In the genomic region with DNA sequence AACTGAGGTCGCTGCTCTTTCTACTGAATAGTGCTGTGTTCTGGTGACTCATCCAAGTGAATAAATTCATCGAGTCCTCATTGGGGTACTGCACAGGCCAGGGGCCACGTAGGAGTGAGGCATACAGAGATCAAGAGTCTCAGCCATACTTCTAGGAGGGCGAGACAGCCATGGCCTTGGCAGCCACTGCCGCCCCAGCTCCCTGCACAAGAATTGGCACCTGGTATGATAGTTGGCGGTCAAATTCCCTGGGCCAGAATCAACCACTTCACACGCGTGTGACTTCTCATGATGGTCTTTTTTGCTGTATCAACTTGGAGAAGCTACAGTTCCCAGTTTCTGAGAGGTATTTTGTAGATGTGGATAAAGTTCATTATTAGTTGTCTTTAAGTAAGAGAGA, we compare ENCODE assay signal across 27 cellular contexts.
"Had no signal": no experiment of that assay in that cellular context is flagged by ENCODE, and none has a peak within 500 bp of the region (broad histone marks: within the 10 kb centered on the region; RNA-seq: fewer than 3 reads in every experiment).

No MANE protein-coding gene starts in this region.

- H3K36me3 ChIP-seq: stomach, suprapubic skin, thoracic aorta, thyroid gland, tibial artery, tibial nerve, transverse colon, upper lobe of left lung, upper lobe of right lung, uterus, vagina had no signal

- H3K4me3 Mint-ChIP-seq: stimulated activated effector memory CD8-positive, alpha-beta T cell treated with anti-CD3 and anti-CD28 coated beads, Interleukin-12 subunit alpha, Interleukin-12 subunit beta, amount 100 ng/mL, for 72 hours; stimulated activated memory B cell treated with anti-CD40 and anti-IgM and Interleukin-4, amounts not matched to agents 10 μg/mL and 1 μg/mL and 100 μg/mL, for 72 hours; stimulated activated naive B cell treated with anti-CD40 and anti-IgM and Interleukin-4, amounts not matched to agents 10 μg/mL and 1 μg/mL and 100 μg/mL, for 72 hours; stimulated activated naive CD8-positive, alpha-beta T cell treated with anti-CD3 and anti-CD28 coated beads, Interleukin-15, amount 100 ng/mL, for 72 hours; stimulated activated naive CD8-positive, alpha-beta T cell treated with anti-CD3 and anti-CD28 coated beads, Interleukin-15, Interleukin-2, amounts not matched to agents 100 ng/mL and 50 ng/mL, for 24 hours; type B pancreatic cell had no signal

- DNase-seq: stimulated activated CD4-positive, alpha-beta T cell treated with anti-CD3 and anti-CD28 coated beads, Interleukin-2, amount 100 ng/mL, for 48 hours; stimulated activated CD4-positive, alpha-beta T cell treated with anti-CD3 and anti-CD28 coated beads, Interleukin-4, amount 100 ng/mL, for 1 hour; stimulated activated CD4-positive, alpha-beta T cell treated with anti-CD3 and anti-CD28 coated beads, Interleukin-4, amount 100 ng/mL, for 24 hours; stimulated activated CD4-positive, alpha-beta T cell treated with anti-CD3 and anti-CD28 coated beads, Interleukin-4, amount 100 ng/mL, for 4 hours; stimulated activated CD8-positive, alpha-beta memory T cell treated with anti-CD3 and anti-CD28 coated beads, Interleukin-4, amount 100 ng/mL, for 48 hours; stimulated activated naive B cell treated with anti-CD40 and anti-IgM and Interleukin-4, amounts not matched to agents 10 μg/mL and 1 μg/mL and 100 μg/mL, for 72 hours; stimulated activated naive CD4-positive, alpha-beta T cell; stimulated activated naive CD4-positive, alpha-beta T cell treated with Interleukin-2 at 50 U/mL for 16 hours; stimulated activated naive CD8-positive, alpha-beta T cell treated with anti-CD3 and anti-CD28 coated beads, Interleukin-15, amount 100 ng/mL, for 72 hours; stimulated activated naive CD8-positive, alpha-beta T cell treated with anti-CD3 and anti-CD28 coated beads, Interleukin-15, Interleukin-2, amounts not matched to agents 100 U/mL and 50 U/mL, for 24 hours; stomach; substantia nigra; testis; thyroid gland; tibial artery; transverse colon; upper lobe of left lung; upper lobe of right lung; uterus had no signal

- H3K9me3 ChIP-seq: stomach, suprapubic skin, testis, thoracic aorta, thyroid gland, tibial artery, tibial nerve, transverse colon, upper lobe of left lung, upper lobe of right lung, uterus, vagina had no signal

- H3K4me1 ChIP-seq: stomach, suprapubic skin, testis, thyroid gland, tibial artery, tibial nerve, transverse colon, upper lobe of left lung, upper lobe of right lung, uterus, vagina had no signal

- H3K4me1 Mint-ChIP-seq: stimulated activated effector memory CD8-positive, alpha-beta T cell treated with anti-CD3 and anti-CD28 coated beads, Interleukin-12 subunit alpha, Interleukin-12 subunit beta, amount 100 ng/mL, for 72 hours; stimulated activated naive CD8-positive, alpha-beta T cell treated with anti-CD3 and anti-CD28 coated beads, Interleukin-15, amount 100 ng/mL, for 72 hours had no signal

- H3K4me3 ChIP-seq: stomach, suprapubic skin, testis, thoracic aorta, thyroid gland, tibial artery, tibial nerve, transverse colon, upper lobe of left lung, upper lobe of right lung, uterus, vagina had no signal

- H3K27ac ChIP-seq: stomach, suprapubic skin, testis, thoracic aorta, thyroid gland, tibial artery, tibial nerve, transverse colon, upper lobe of left lung, upper lobe of right lung, uterus, vagina had no signal

- H3K27me3 Mint-ChIP-seq: stimulated activated memory B cell treated with anti-CD40 and anti-IgM and Interleukin-4, amounts not matched to agents 10 μg/mL and 1 μg/mL and 100 μg/mL, for 72 hours; stimulated activated naive B cell treated with anti-CD40 and anti-IgM and Interleukin-4, amounts not matched to agents 10 μg/mL and 1 μg/mL and 100 μg/mL, for 72 hours; stimulated activated naive CD8-positive, alpha-beta T cell treated with anti-CD3 and anti-CD28 coated beads, Interleukin-15, amount 100 ng/mL, for 72 hours; stimulated activated naive CD8-positive, alpha-beta T cell treated with anti-CD3 and anti-CD28 coated beads, Interleukin-15, Interleukin-2, amounts not matched to agents 100 ng/mL and 50 ng/mL, for 24 hours had no signal

- H3K27me3 ChIP-seq: stomach, suprapubic skin, testis, thyroid gland, tibial artery, tibial nerve, transverse colon, upper lobe of left lung, upper lobe of right lung, uterus, vagina had no signal

- H3K9me3 Mint-ChIP-seq: stimulated activated effector memory CD8-positive, alpha-beta T cell treated with anti-CD3 and anti-CD28 coated beads, Interleukin-12 subunit alpha, Interleukin-12 subunit beta, amount 100 ng/mL, for 72 hours; stimulated activated memory B cell treated with anti-CD40 and anti-IgM and Interleukin-4, amounts not matched to agents 10 μg/mL and 1 μg/mL and 100 μg/mL, for 72 hours; stimulated activated naive B cell treated with anti-CD40 and anti-IgM and Interleukin-4, amounts not matched to agents 10 μg/mL and 1 μg/mL and 100 μg/mL, for 72 hours; stimulated activated naive CD8-positive, alpha-beta T cell treated with anti-CD3 and anti-CD28 coated beads, Interleukin-15, amount 100 ng/mL, for 72 hours; stimulated activated naive CD8-positive, alpha-beta T cell treated with anti-CD3 and anti-CD28 coated beads, Interleukin-15, Interleukin-2, amounts not matched to agents 100 ng/mL and 50 ng/mL, for 24 hours had no signal

- ATAC-seq: stimulated activated effector memory CD8-positive, alpha-beta T cell treated with anti-CD3 and anti-CD28 coated beads, Interleukin-12 subunit alpha, Interleukin-12 subunit beta, amount 100 ng/mL, for 72 hours; stimulated activated memory B cell treated with anti-CD40 and anti-IgM and Interleukin-4, amounts not matched to agents 10 μg/mL and 1 μg/mL and 100 μg/mL, for 72 hours; stimulated activated naive B cell treated with anti-CD40 and anti-IgM and Interleukin-4, amounts not matched to agents 10 μg/mL and 1 μg/mL and 100 μg/mL, for 72 hours; stimulated activated naive CD8-positive, alpha-beta T cell treated with anti-CD3 and anti-CD28 coated beads, Interleukin-15, amount 100 ng/mL, for 72 hours; stimulated activated naive CD8-positive, alpha-beta T cell treated with anti-CD3 and anti-CD28 coated beads, Interleukin-15, Interleukin-2, amounts not matched to agents 100 U/mL and 50 U/mL, for 24 hours; upper lobe of right lung had no signal

- H3K36me3 Mint-ChIP-seq: stimulated activated effector memory CD8-positive, alpha-beta T cell treated with anti-CD3 and anti-CD28 coated beads, Interleukin-12 subunit alpha, Interleukin-12 subunit beta, amount 100 ng/mL, for 72 hours had no signal

- H3K27ac Mint-ChIP-seq: stimulated activated effector memory CD8-positive, alpha-beta T cell treated with anti-CD3 and anti-CD28 coated beads, Interleukin-12 subunit alpha, Interleukin-12 subunit beta, amount 100 ng/mL, for 72 hours; stimulated activated naive B cell treated with anti-CD40 and anti-IgM and Interleukin-4, amounts not matched to agents 10 μg/mL and 1 μg/mL and 100 μg/mL, for 72 hours; stimulated activated naive CD8-positive, alpha-beta T cell treated with anti-CD3 and anti-CD28 coated beads, Interleukin-15, Interleukin-2, amounts not matched to agents 100 ng/mL and 50 ng/mL, for 24 hours; type B pancreatic cell had no signal
